ENCODE assay signal across 13 cellular contexts in genomic region chr5:139864716-139865483, GRCh38.
DNase-seq lines count a peak whose midpoint lies in the region; ATAC-seq, FAIRE-seq and TF ChIP-seq lines count a peak whose summit lies in the region.
"Had no signal": no experiment of that assay in that cellular context is flagged by ENCODE, and none has a peak within 500 bp of the region (broad histone marks: within the 10 kb centered on the region; RNA-seq: fewer than 3 reads in every experiment).

No MANE protein-coding gene starts in this region.

- H3K36me3 ChIP-seq in PC-3 (ENCODE audit: low read depth, low read length) (no peaks in the 10 kb centered on the region), kidney (ENCODE audit: control insufficient read depth in 1 of 2, insufficient read depth in 2 of 2, low read length in 2 of 2) (no peaks in the 10 kb centered on the region), spleen (no peaks in the 10 kb centered on the region)
- H3K36me3 ChIP-seq: BE2C, HAP-1 had no signal

- FAIRE-seq in kidney (lab: Jason Lieb, UNC), result no peak
- FAIRE-seq: A549, D721Med had no signal

- DNase-seq in CD14-positive monocyte (ENCODE audit: low spot score) (peak; percentile 17), PC-3 (no peak), kidney (peak; percentile 66), spleen (peak; percentile 59), type B pancreatic cell (ENCODE audit: extremely low spot score, unreplicated experiment) (no peak)
- DNase-seq in stimulated activated naive CD8-positive, alpha-beta T cell treated with anti-CD3 and anti-CD28 coated beads, Interleukin-15, Interleukin-2, amounts not matched to agents 100 U/mL and 50 U/mL, for 24 hours, result no peak
- DNase-seq: DMS153 had no signal

- H3K27ac Mint-ChIP-seq in CD14-positive monocyte (no peak overlapping the region), type B pancreatic cell (no peak overlapping the region)
- H3K27ac Mint-ChIP-seq: CD8-positive, alpha-beta T cell had no signal

- H3K27me3 Mint-ChIP-seq in CD14-positive monocyte (ENCODE audit: low read depth in 3 of 3), result peaks cover 4 to 13% (median 12%) of the 10 kb centered on the region in 3 donors
- peaks cover 40% of the 10 kb centered on the region for H3K27me3 Mint-ChIP-seq in type B pancreatic cell

- H3K4me3 Mint-ChIP-seq in CD14-positive monocyte, result no peak overlapping the region
- no peak overlapping the region for H3K4me3 Mint-ChIP-seq in type B pancreatic cell
- H3K4me3 Mint-ChIP-seq: CD8-positive, alpha-beta T cell had no signal

- H3K4me1 Mint-ChIP-seq in CD14-positive monocyte (peaks cover 4% of the 10 kb centered on the region), type B pancreatic cell (ENCODE audit: unreplicated experiment) (no peaks in the 10 kb centered on the region)

- POLR2A ChIA-PET in PC-3 (lab: Charles Lee; ENCODE audit: unreplicated experiment), result no interaction called here

- WGBS in spleen, 5 donors, result 72 to 82% (median 81%) methylated on average over 12 of the region's 12 CpGs

- no peaks in the 10 kb centered on the region for H3K79me2 ChIP-seq in PC-3 (ENCODE audit: low read length)

- no peaks in the 10 kb centered on the region for H4K20me1 ChIP-seq in PC-3 (ENCODE audit: low read length)

- no peaks in the 10 kb centered on the region for H3K9me3 ChIP-seq in PC-3 (ENCODE audit: low read length)
- H3K9me3 ChIP-seq in kidney (ENCODE audit: control insufficient read depth in 1 of 2, low read length in 2 of 2), result no peaks in the 10 kb centered on the region
- no peaks in the 10 kb centered on the region for H3K9me3 ChIP-seq in spleen
- H3K9me3 ChIP-seq: A549, BE2C, HAP-1 had no signal

- H3K36me3 Mint-ChIP-seq in CD14-positive monocyte (no peaks in the 10 kb centered on the region), type B pancreatic cell (no peaks in the 10 kb centered on the region)
- H3K36me3 Mint-ChIP-seq: CD8-positive, alpha-beta T cell had no signal

- no peaks in the 10 kb centered on the region for H3K9me2 ChIP-seq in PC-3 (replicated peaks; ENCODE audit: low read length)

- no peaks in the 10 kb centered on the region for H3K9me3 Mint-ChIP-seq in CD14-positive monocyte
- H3K9me3 Mint-ChIP-seq in type B pancreatic cell, result no peaks in the 10 kb centered on the region
- H3K9me3 Mint-ChIP-seq: CD8-positive, alpha-beta T cell had no signal

- no TSS peak for BruUV-seq in PC-3 (replicated peaks; lab: Mats Ljungman, UMichigan)

- H3K4me1 ChIP-seq in PC-3 (ENCODE audit: insufficient read depth, low read length) (peaks cover 5% of the 10 kb centered on the region; the same call in 1 of the 2 replicates), kidney (ENCODE audit: control insufficient read depth in 1 of 2, insufficient read depth in 1 of 2, low read depth in 1 of 2, low read length in 2 of 2) (peaks cover 3% of the 10 kb centered on the region in 2 donors), spleen (peaks cover 0 to 30% (median 7%) of the 10 kb centered on the region in 6 donors)
- H3K4me1 ChIP-seq: BE2C, HAP-1 had no signal

- no peak overlapping the region for H3K27ac ChIP-seq in PC-3 (ENCODE audit: low read length)
- H3K27ac ChIP-seq in kidney (ENCODE audit: low read depth in 2 of 2, low read length in 2 of 2), result no peak overlapping the region
- no peak overlapping the region for H3K27ac ChIP-seq in spleen
- H3K27ac ChIP-seq: A549, C4-2B had no signal

- intact Hi-C loops in CD14-positive monocyte (cut with micrococcal nuclease), result loop anchor here (2.0 to 5.0 kb wide), 2 partner anchors 73 to 78 kb away; no protein-coding TSS in a partner anchor
- intact Hi-C loops in PC-3 (cut with micrococcal nuclease), result loop anchor here (2.0 kb wide), 1 partner anchor 78 kb away; no protein-coding TSS in a partner anchor
- intact Hi-C loops in kidney (cut with DNase I), result loop anchor here (5.0 kb wide), 1 partner anchor 73 kb away; no protein-coding TSS in a partner anchor
- intact Hi-C loops in spleen (cut with DNase I; ENCODE audit: low total_unique reads), result loop anchor here (5.0 kb wide), 1 partner anchor 78 kb away; no protein-coding TSS in a partner anchor

- no peak for TF ChIP-seq POLR2A in spleen (IDR thresholded peaks at IDR 0.05)

- no peak overlapping the region for H3K4me2 ChIP-seq in PC-3 (ENCODE audit: low read length)
- H3K4me2 ChIP-seq: A549 had no signal

- no peak for ATAC-seq in PC-3
- no peak for ATAC-seq in stimulated activated naive CD8-positive, alpha-beta T cell treated with anti-CD3 and anti-CD28 coated beads, Interleukin-15, Interleukin-2, amounts not matched to agents 100 U/mL and 50 U/mL, for 24 hours

- H3K27me3 ChIP-seq in PC-3 (ENCODE audit: low read length), result no peaks in the 10 kb centered on the region
- H3K27me3 ChIP-seq in spleen (replicated peaks in 1 of 7), result no peaks in the 10 kb centered on the region
- H3K27me3 ChIP-seq: BE2C had no signal

- TF ChIP-seq CTCF in CD14-positive monocyte (IDR thresholded peaks at IDR 0.05) (no peak), PC-3 (conservative IDR thresholded peaks at IDR 0.05; ENCODE audit: low read depth, low read length) (no peak), kidney (IDR thresholded peaks at IDR 0.05; ENCODE audit: borderline replicate concordance, extremely low read depth, insufficient read depth) (no peak), spleen (IDR thresholded peaks at IDR 0.05 in 8 of 11, conservative IDR thresholded peaks at IDR 0.05 in 3 of 11) (no peak), type B pancreatic cell (conservative IDR thresholded peaks at IDR 0.05) (no peak)

- H3K4me3 ChIP-seq in PC-3 (ENCODE audit: low read length), result no peak overlapping the region
- H3K4me3 ChIP-seq in kidney (ENCODE audit: low read length in 2 of 2), result no peak overlapping the region
- H3K4me3 ChIP-seq in spleen, result no peak overlapping the region
- H3K4me3 ChIP-seq: A549, HAP-1 had no signal

- no peaks in the 10 kb centered on the region for H3F3A ChIP-seq in PC-3 (ENCODE audit: low read length, unreplicated experiment)

- CTCF ChIA-PET in PC-3 (lab: Charles Lee), result no interaction called here

- peak overlapping the region; percentile 11; the same call in 1 of the 2 replicates for H2AFZ ChIP-seq in PC-3 (ENCODE audit: low read length)

- no peak overlapping the region for H3K9ac ChIP-seq in PC-3 (ENCODE audit: low read length)
- H3K9ac ChIP-seq in kidney (ENCODE audit: low read length in 2 of 2), result no peak overlapping the region

Comparison
In these comparisons a context has a peak if more than half of its experiments do, and no peak if none do; other contexts are left out.
1. DNase-seq: peak in CD14-positive monocyte (single experiment), kidney (single experiment) and spleen (single experiment); none in PC-3 (single experiment), type B pancreatic cell (single experiment) and stimulated activated naive CD8-positive, alpha-beta T cell treated with anti-CD3 and anti-CD28 coated beads, Interleukin-15, Interleukin-2, amounts not matched to agents 100 U/mL and 50 U/mL, for 24 hours (single experiment).